In genomic region chr14:21084988-21085853, GRCh38 we compare ENCODE assay signal across 10 cellular contexts. TPM values are rescaled to one million over a fixed set of nuclear protein-coding genes. Genes with fewer than 3 reads are reported as not detected.
DNase-seq lines count a peak whose midpoint lies in the region; ATAC-seq, FAIRE-seq and TF ChIP-seq lines count a peak whose summit lies in the region.
"Had no signal": no experiment of that assay in that cellular context is flagged by ENCODE, and none has a peak within 500 bp of the region (broad histone marks: within the 10 kb centered on the region; RNA-seq: fewer than 3 reads in every experiment).

No MANE protein-coding gene starts in this region.

- no peaks in the 10 kb centered on the region for H3K79me2 ChIP-seq in astrocyte (ENCODE audit: insufficient read depth, low read length)

- H3K27me3 ChIP-seq in astrocyte (ENCODE audit: insufficient read depth, low read length) (no peaks in the 10 kb centered on the region), Peyer's patch (no peaks in the 10 kb centered on the region)

- H3K4me1 ChIP-seq in astrocyte (ENCODE audit: insufficient read depth, low read length) (peaks cover 28% of the 10 kb centered on the region), Peyer's patch (peaks cover 0 to 10% (median 0%) of the 10 kb centered on the region in 4 donors)

- H3K36me3 Mint-ChIP-seq in astrocyte (ENCODE audit: low read depth, unreplicated experiment) (peaks cover 41% of the 10 kb centered on the region), immature natural killer cell (no peaks in the 10 kb centered on the region)
- peaks cover 4 to 6% of the 10 kb centered on the region in 2 donors for H3K36me3 Mint-ChIP-seq in stimulated activated naive B cell treated with anti-CD40 and anti-IgM and Interleukin-4, amounts not matched to agents 10 μg/mL and 1 μg/mL and 100 μg/mL, for 72 hours

- H3K27me3 Mint-ChIP-seq in astrocyte (ENCODE audit: low read depth, unreplicated experiment) (no peaks in the 10 kb centered on the region), immature natural killer cell (ENCODE audit: low read depth in 3 of 3) (peaks cover 7 to 14% (median 7%) of the 10 kb centered on the region in 3 donors)
- H3K27me3 Mint-ChIP-seq in stimulated activated naive B cell treated with anti-CD40 and anti-IgM and Interleukin-4, amounts not matched to agents 10 μg/mL and 1 μg/mL and 100 μg/mL, for 72 hours = peaks cover 0 to 4% of the 10 kb centered on the region in 2 donors

- TF ChIP-seq CTCF in astrocyte (IDR thresholded peaks at IDR 0.05; ENCODE audit: insufficient read depth, low read depth, low read length) = no peak
- TF ChIP-seq CTCF in Peyer's patch (IDR thresholded peaks at IDR 0.05) = no peak

- peaks cover 33% of the 10 kb centered on the region for H3K4me1 Mint-ChIP-seq in astrocyte (ENCODE audit: low read depth, unreplicated experiment)
- peaks cover 18 to 21% of the 10 kb centered on the region in 2 donors for H3K4me1 Mint-ChIP-seq in immature natural killer cell
- peaks cover 11 to 17% of the 10 kb centered on the region in 2 donors for H3K4me1 Mint-ChIP-seq in stimulated activated naive B cell treated with anti-CD40 and anti-IgM and Interleukin-4, amounts not matched to agents 10 μg/mL and 1 μg/mL and 100 μg/mL, for 72 hours

- peak overlapping the region; percentile 11 for H3K9ac ChIP-seq in astrocyte (ENCODE audit: low read length)

- peak overlapping the region; percentile 24 for H3K27ac Mint-ChIP-seq in astrocyte (ENCODE audit: unreplicated experiment)
- peak overlapping the region in 4 of 6 donors; percentile 25 to 71 (median 42) for H3K27ac Mint-ChIP-seq in immature natural killer cell
- H3K27ac Mint-ChIP-seq in stimulated activated naive B cell treated with anti-CD40 and anti-IgM and Interleukin-4, amounts not matched to agents 10 μg/mL and 1 μg/mL and 100 μg/mL, for 72 hours = peak overlapping the region; percentile 28

- H3K4me3 Mint-ChIP-seq in astrocyte (ENCODE audit: unreplicated experiment) = no peak overlapping the region
- no peak overlapping the region for H3K4me3 Mint-ChIP-seq in immature natural killer cell
- no peak overlapping the region for H3K4me3 Mint-ChIP-seq in stimulated activated naive B cell treated with anti-CD40 and anti-IgM and Interleukin-4, amounts not matched to agents 10 μg/mL and 1 μg/mL and 100 μg/mL, for 72 hours

- ATAC-seq in stimulated activated naive B cell treated with anti-CD40 and anti-IgM and Interleukin-4, amounts not matched to agents 10 μg/mL and 1 μg/mL and 100 μg/mL, for 72 hours (replicated peaks) = no peak
- ATAC-seq in HG02840 (IDR thresholded peaks at IDR 0.05; ENCODE audit: low FRiP score, unreplicated experiment) = no peak

- H3K27ac ChIP-seq in astrocyte (ENCODE audit: low read depth, low read length) (peak overlapping the region; percentile 43), Peyer's patch (peak overlapping the region in 1 of 4 donors; percentile 2)

- H3K36me3 ChIP-seq in astrocyte (ENCODE audit: insufficient read depth, low read length) = peaks cover 46% of the 10 kb centered on the region
- H3K36me3 ChIP-seq in Peyer's patch = peaks cover 0 to 53% (median 0%) of the 10 kb centered on the region in 3 donors

- H4K20me1 ChIP-seq in astrocyte (ENCODE audit: insufficient read depth, low read length) = peaks cover 57% of the 10 kb centered on the region

- peak overlapping the region; percentile 3 for H3K4me2 ChIP-seq in astrocyte (ENCODE audit: low read length)

- H3K9me3 Mint-ChIP-seq in astrocyte (ENCODE audit: unreplicated experiment) (no peaks in the 10 kb centered on the region), immature natural killer cell (no peaks in the 10 kb centered on the region)
- no peaks in the 10 kb centered on the region for H3K9me3 Mint-ChIP-seq in stimulated activated naive B cell treated with anti-CD40 and anti-IgM and Interleukin-4, amounts not matched to agents 10 μg/mL and 1 μg/mL and 100 μg/mL, for 72 hours

- H3K4me3 ChIP-seq in astrocyte (ENCODE audit: insufficient read depth, low read depth, low read length) = no peak overlapping the region
- no peak overlapping the region for H3K4me3 ChIP-seq in Peyer's patch

- no peak for TF ChIP-seq POLR2A in Peyer's patch (IDR thresholded peaks at IDR 0.05)

- peak; percentile 1 for DNase-seq in DMS53 (lab: John Stamatoyannopoulos, UW)
- DNase-seq in DMS53 treated with DMSO at 0.1 percent for 48 hours (lab: John Stamatoyannopoulos, UW; ENCODE audit: unreplicated experiment) = no peak
- DNase-seq in astrocyte (ENCODE audit: low read depth) = peak; percentile 79
- no peak for DNase-seq in immature natural killer cell
- DNase-seq in stimulated activated naive B cell treated with anti-CD40 and anti-IgM and Interleukin-4, amounts not matched to agents 10 μg/mL and 1 μg/mL and 100 μg/mL, for 72 hours = no peak
- no peak for DNase-seq in NCI-H82 (lab: John Stamatoyannopoulos, UW)
- no peak for DNase-seq in Peyer's patch
- DNase-seq: 8988T had no signal

- peak; percentile 62 for FAIRE-seq in astrocyte (lab: Jason Lieb, UNC)

- no peak overlapping the region for H2AFZ ChIP-seq in astrocyte (ENCODE audit: low read depth, low read length)

- H3K9me3 ChIP-seq in astrocyte (ENCODE audit: insufficient read depth, low read depth, low read length) = no peaks in the 10 kb centered on the region
- no peaks in the 10 kb centered on the region for H3K9me3 ChIP-seq in Peyer's patch

RNA-seq across cellular contexts. Expression of gene ZNF219, which starts 13.2 kb away (rescaled TPM):
- 24.2 and 31.9 TPM in 2 replicates for total RNA-seq in astrocyte
- polyA plus RNA-seq in immature natural killer cell = 1 to 10 TPM in 2 of 3 donors, under 1 TPM in 1; 0.88 to 3.3 (median 1.8) TPM
- total RNA-seq in Peyer's patch = 10 to 100 TPM; 41.3 to 68.8 (median 63.2) TPM

RNA-seq across cellular contexts. Expression of gene ARHGEF40, which starts 15.1 kb away (rescaled TPM):
- 99.9 and 129 TPM in 2 replicates for total RNA-seq in astrocyte
- polyA plus RNA-seq in immature natural killer cell = under 1 TPM in 2 of 3 donors, not detected in 1; 0.23 to 0.35 TPM
- total RNA-seq in Peyer's patch = 10 to 100 TPM; 19.8 to 57.8 (median 34.6) TPM

RNA-seq across cellular contexts. Expression of gene TMEM253, which starts 15.6 kb away (rescaled TPM):
- 1.4 and 2.2 TPM in 2 replicates for total RNA-seq in astrocyte
- polyA plus RNA-seq in immature natural killer cell = not detected
- total RNA-seq in Peyer's patch = 100 to 1,000 TPM in 3 of 4 donors, 1 to 10 TPM in 1; 9.1 to 140 (median 124) TPM

RNA-seq across cellular contexts. Expression of gene RNASE8, which starts 27.6 kb away (rescaled TPM):
- not detected in 2 replicates for total RNA-seq in astrocyte
- not detected for polyA plus RNA-seq in immature natural killer cell
- not detected for total RNA-seq in Peyer's patch
- total RNA-seq: mononuclear cell had no signal

RNA-seq across cellular contexts. Expression of gene RNASE7, which starts 43.1 kb away (rescaled TPM):
- 0.19 TPM in 1 of 2 replicates, not detected in the other for total RNA-seq in astrocyte
- polyA plus RNA-seq in immature natural killer cell = not detected
- not detected for total RNA-seq in Peyer's patch
- total RNA-seq: mononuclear cell had no signal

Comparison
In these comparisons a context has a peak if more than half of its experiments do, and no peak if none do; other contexts are left out.
1. DNase-seq: peak in DMS53 (single experiment) and astrocyte (single experiment); none in DMS53 treated with DMSO at 0.1 percent for 48 hours (single experiment), immature natural killer cell (0 of 3), stimulated activated naive B cell treated with anti-CD40 and anti-IgM and Interleukin-4, amounts not matched to agents 10 μg/mL and 1 μg/mL and 100 μg/mL, for 72 hours (single experiment), NCI-H82 (single experiment) and Peyer's patch (0 of 3).
2. Peak in every context shown above with its lines, with median percentiles within 50 percentile points of each other: H3K27ac Mint-ChIP-seq.